11 cellular contexts compared by ENCODE assay signal in genomic region chr17:39701012-39701783, GRCh38. TPM values are rescaled to one million over a fixed set of nuclear protein-coding genes. Genes with fewer than 3 reads are reported as not detected.
DNase-seq lines count a peak whose midpoint lies in the region; ATAC-seq and TF ChIP-seq lines count a peak whose summit lies in the region.
"Had no signal": no experiment of that assay in that cellular context is flagged by ENCODE, and none has a peak within 500 bp of the region (broad histone marks: within the 10 kb centered on the region; RNA-seq: fewer than 3 reads in every experiment).

No MANE protein-coding gene starts in this region.

- peaks cover 7% of the 10 kb centered on the region for H3K27me3 Mint-ChIP-seq in GM23338 (ENCODE audit: insufficient read depth, low read depth, poor library complexity)
- H3K27me3 Mint-ChIP-seq in activated CD8-positive, alpha-beta memory T cell treated with anti-CD3 and anti-CD28 coated beads, Interleukin-2, amount 10 ng/mL, durations not matched to agents 7 days and 5 days: peaks cover 45% of the 10 kb centered on the region

- H3K9me3 ChIP-seq in sigmoid colon: no peaks in the 10 kb centered on the region

- in situ Hi-C loops in astrocyte of the spinal cord (cut with HindIII; ENCODE audit: low sequenced_read_pairs) (no loop called here), GM13977 (cut with MboI; ENCODE audit: low pct_unique_long_range_greater_than_20kb, low sequenced_read_pairs, unreplicated experiment) (no loop called here)

- CTCF ChIA-PET in activated CD8-positive, alpha-beta memory T cell treated with anti-CD3 and anti-CD28 coated beads, Interleukin-2, amount 10 ng/mL, durations not matched to agents 7 days and 5 days (lab: Charles Lee): no interaction called here

- H3K27ac ChIP-seq in GM23338 (ENCODE audit: low read depth) (0 out of 2 replicates have a peak overlapping the region, but pooled peaks have one; percentile 56), sigmoid colon (peak overlapping the region; percentile 82 to 86 (median 84))

- peak in 1 of 2 donors; percentile 77 for TF ChIP-seq POLR2A in sigmoid colon (IDR thresholded peaks at IDR 0.05)

- no peak for ATAC-seq in GM23338
- ATAC-seq in activated CD8-positive, alpha-beta memory T cell treated with anti-CD3 and anti-CD28 coated beads, Interleukin-2, amount 10 ng/mL, durations not matched to agents 7 days and 5 days: no peak

- H3K9me3 Mint-ChIP-seq in GM23338: no peaks in the 10 kb centered on the region
- no peaks in the 10 kb centered on the region for H3K9me3 Mint-ChIP-seq in activated CD8-positive, alpha-beta memory T cell treated with anti-CD3 and anti-CD28 coated beads, Interleukin-2, amount 10 ng/mL, durations not matched to agents 7 days and 5 days (ENCODE audit: low read depth)
- H3K9me3 Mint-ChIP-seq: activated T-cell treated with anti-CD3 and anti-CD28 coated beads, Interleukin-2, amount 50 U/mL, for 24 hours had no signal

- WGBS in sigmoid colon, 2 donors: 6 to 39% methylated on average over 10 of the region's 10 CpGs

- H3K4me3 ChIP-seq in GM23338 (peak overlapping the region; percentile 97), astrocyte of the spinal cord (ENCODE audit: low read depth, low read length) (peak overlapping the region; percentile 70), sigmoid colon (peak overlapping the region; percentile 59 to 93 (median 84))

- no peak overlapping the region for H2AFZ ChIP-seq in GM23338

- peaks cover 87% of the 10 kb centered on the region for H3K79me2 ChIP-seq in GM23338 (replicated peaks; ENCODE audit: insufficient read depth)

- H4K20me1 ChIP-seq in GM23338 (replicated peaks; ENCODE audit: insufficient read depth): peaks cover 26% of the 10 kb centered on the region

- peaks cover 71% of the 10 kb centered on the region for H3K4me1 Mint-ChIP-seq in GM23338
- H3K4me1 Mint-ChIP-seq in activated CD8-positive, alpha-beta memory T cell treated with anti-CD3 and anti-CD28 coated beads, Interleukin-2, amount 10 ng/mL, durations not matched to agents 7 days and 5 days: peaks cover 10% of the 10 kb centered on the region

- H3K9me2 ChIP-seq in GM23338 (ENCODE audit: insufficient read depth): no peaks in the 10 kb centered on the region

- H3F3A ChIP-seq in GM23338 (replicated peaks; ENCODE audit: low read depth): peaks cover 3% of the 10 kb centered on the region; the same call in 1 of the 2 replicates

- peak overlapping the region; percentile 61 for H3K27ac Mint-ChIP-seq in GM23338
- no peak overlapping the region for H3K27ac Mint-ChIP-seq in activated CD8-positive, alpha-beta memory T cell treated with anti-CD3 and anti-CD28 coated beads, Interleukin-2, amount 10 ng/mL, durations not matched to agents 7 days and 5 days
- H3K27ac Mint-ChIP-seq: activated T-cell treated with anti-CD3 and anti-CD28 coated beads, Interleukin-2, amount 50 U/mL, for 24 hours had no signal

- intact Hi-C loops in sigmoid colon (cut with DNase I): loop anchor here (2.0 kb wide), 1 partner anchor 28 kb away; no protein-coding TSS in a partner anchor

- peak overlapping the region; percentile 75 for H3K4me2 ChIP-seq in GM23338

- H3K4me1 ChIP-seq in GM23338 (ENCODE audit: insufficient read depth) (peaks cover 73% of the 10 kb centered on the region), sigmoid colon (peaks cover 0 to 41% (median 32%) of the 10 kb centered on the region in 4 donors)

- TF ChIP-seq EP300 in sigmoid colon (IDR thresholded peaks at IDR 0.05): no peak

- H3K36me3 Mint-ChIP-seq in GM23338 (ENCODE audit: low read depth): peaks cover 22% of the 10 kb centered on the region
- H3K36me3 Mint-ChIP-seq in activated CD8-positive, alpha-beta memory T cell treated with anti-CD3 and anti-CD28 coated beads, Interleukin-2, amount 10 ng/mL, durations not matched to agents 7 days and 5 days: no peaks in the 10 kb centered on the region

- no peaks in the 10 kb centered on the region for H3K36me3 ChIP-seq in GM23338 (ENCODE audit: insufficient read depth)
- no peaks in the 10 kb centered on the region for H3K36me3 ChIP-seq in sigmoid colon

- peak overlapping the region; percentile 97 for H3K4me3 Mint-ChIP-seq in GM23338
- H3K4me3 Mint-ChIP-seq in activated CD8-positive, alpha-beta memory T cell treated with anti-CD3 and anti-CD28 coated beads, Interleukin-2, amount 10 ng/mL, durations not matched to agents 7 days and 5 days: no peak overlapping the region
- H3K4me3 Mint-ChIP-seq: activated T-cell treated with anti-CD3 and anti-CD28 coated beads, Interleukin-2, amount 50 U/mL, for 24 hours had no signal

- H3K27me3 ChIP-seq in GM23338 (ENCODE audit: insufficient read depth) (no peaks in the 10 kb centered on the region), sigmoid colon (no peaks in the 10 kb centered on the region)

- peak; percentile 56 for DNase-seq in GM23338 (ENCODE audit: low spot score)
- DNase-seq in astrocyte of the spinal cord (ENCODE audit: low read depth, low spot score): no peak
- peak; percentile 50 for DNase-seq in iPS-NIHi11 (ENCODE audit: low spot score)
- DNase-seq in sigmoid colon: no peak
- no peak for DNase-seq in NCI-H774 (lab: John Stamatoyannopoulos, UW)
- no peak for DNase-seq in GM13977 (ENCODE audit: low spot score)
- DNase-seq in NCI-H1694 (lab: John Stamatoyannopoulos, UW): no peak
- no peak for DNase-seq in activated CD8-positive, alpha-beta memory T cell treated with anti-CD3 and anti-CD28 coated beads, Interleukin-2, amount 10 ng/mL, durations not matched to agents 7 days and 5 days
- DNase-seq: activated T-cell treated with anti-CD3 and anti-CD28 coated beads, Interleukin-2, amount 50 U/mL, for 24 hours; Kasumi-1; RPMI8226 had no signal

- TF ChIP-seq CTCF in GM23338 (conservative IDR thresholded peaks at IDR 0.05; ENCODE audit: low read depth in 2 of 2): no peak
- no peak for TF ChIP-seq CTCF in astrocyte of the spinal cord (IDR thresholded peaks at IDR 0.05; ENCODE audit: low read depth, low read length)
- TF ChIP-seq CTCF in sigmoid colon (IDR thresholded peaks at IDR 0.05): no peak
- no peak for TF ChIP-seq CTCF in GM13977 (IDR thresholded peaks at IDR 0.05; ENCODE audit: extremely low read depth, insufficient read depth, missing control alignments)

TF ChIP-seq in GM23338, 12 proteins besides CTCF, POLR2A, EP300 and RAD21 (continues in another document):
- no peak for TF ChIP-seq EZH2 (IDR thresholded peaks at IDR 0.05; ENCODE audit: low read depth, unreplicated experiment)
- TF ChIP-seq POLR2AphosphoS5 (IDR thresholded peaks at IDR 0.05; ENCODE audit: low read depth): no peak
- TF ChIP-seq ZNF331 (CRISPR knock-in tag; IDR thresholded peaks at IDR 0.05; ENCODE audit: low read depth): no peak
- TF ChIP-seq STAT1 (IDR thresholded peaks at IDR 0.05; ENCODE audit: unreplicated experiment): no peak
- TF ChIP-seq ETS1 (IDR thresholded peaks at IDR 0.05): no peak
- TF ChIP-seq EZH2phosphoT487 (IDR thresholded peaks at IDR 0.05; ENCODE audit: unreplicated experiment): no peak
- no peak for TF ChIP-seq CREB1 (CRISPR knock-in tag; IDR thresholded peaks at IDR 0.05; ENCODE audit: low read depth)

RNA-seq across cellular contexts. Expression of gene ERBB2, which starts 1.3 kb away (rescaled TPM):
- total RNA-seq in GM23338 (2014; rRNA removed; shearing (Covaris generic)): 193 and 196 TPM in 2 replicates
- polyA plus RNA-seq in GM23338 (2016; fragmentation: Nextera tagmentation; extraction: Ambion mirVana) (44.9 and 46.2 TPM in 2 replicates), sigmoid colon (10 to 100 TPM; 11.8 to 58.9 (median 21.0) TPM)
- 10 to 100 TPM; 16.9 to 26.3 (median 22.5) TPM for total RNA-seq in sigmoid colon
- total RNA-seq in activated CD8-positive, alpha-beta memory T cell treated with anti-CD3 and anti-CD28 coated beads, Interleukin-2, amount 10 ng/mL, durations not matched to agents 7 days and 5 days: 1 to 10 TPM; 3.5 to 4.7 TPM

RNA-seq across cellular contexts. Expression of gene PGAP3, which starts 13.3 kb away (rescaled TPM):
- 10.7 and 12.8 TPM in 2 replicates for total RNA-seq in GM23338 (2014; rRNA removed; shearing (Covaris generic))
- polyA plus RNA-seq in GM23338 (2016; fragmentation: Nextera tagmentation; extraction: Ambion mirVana): 7.0 and 8.2 TPM in 2 replicates
- total RNA-seq in sigmoid colon: 10 to 100 TPM in 1 of 4 donors, 1 to 10 TPM in 3; 6.9 to 12.1 (median 8.2) TPM
- polyA plus RNA-seq in sigmoid colon: 10 to 100 TPM in 1 of 3 donors, 1 to 10 TPM in 2; 7.2 to 29.6 (median 8.4) TPM
- 10 to 100 TPM; 10.5 to 13.8 TPM for total RNA-seq in activated CD8-positive, alpha-beta memory T cell treated with anti-CD3 and anti-CD28 coated beads, Interleukin-2, amount 10 ng/mL, durations not matched to agents 7 days and 5 days

RNA-seq across cellular contexts. Expression of gene MIEN1, which starts 29.1 kb away (rescaled TPM):
- 24.3 and 37.1 TPM in 2 replicates for total RNA-seq in GM23338 (2014; rRNA removed; shearing (Covaris generic))
- polyA plus RNA-seq in GM23338 (2016; fragmentation: Nextera tagmentation; extraction: Ambion mirVana) (91.8 and 106 TPM in 2 replicates), sigmoid colon (100 to 1,000 TPM in 2 of 3 donors, 10 to 100 TPM in 1; 86.3 to 226 (median 195) TPM)
- 10 to 100 TPM; 52.4 to 65.5 (median 54.8) TPM for total RNA-seq in sigmoid colon
- total RNA-seq in activated CD8-positive, alpha-beta memory T cell treated with anti-CD3 and anti-CD28 coated beads, Interleukin-2, amount 10 ng/mL, durations not matched to agents 7 days and 5 days: 10 to 100 TPM; 45.9 to 46.8 TPM

RNA-seq across cellular contexts. Expression of gene PNMT, which starts 32.9 kb away (rescaled TPM):
- total RNA-seq in GM23338 (2014; rRNA removed; shearing (Covaris generic)): 1.9 and 2.3 TPM in 2 replicates
- polyA plus RNA-seq in GM23338 (2016; fragmentation: Nextera tagmentation; extraction: Ambion mirVana) (2.5 and 4.4 TPM in 2 replicates), sigmoid colon (1 to 10 TPM; 1.2 to 2.4 (median 1.8) TPM)
- total RNA-seq in sigmoid colon: 1 to 10 TPM; 2.8 to 5.4 (median 5.1) TPM
- not detected for total RNA-seq in activated CD8-positive, alpha-beta memory T cell treated with anti-CD3 and anti-CD28 coated beads, Interleukin-2, amount 10 ng/mL, durations not matched to agents 7 days and 5 days

RNA-seq across cellular contexts. Expression of gene TCAP, which starts 36.0 kb away (rescaled TPM):
- total RNA-seq in GM23338 (2014; rRNA removed; shearing (Covaris generic)): 0.74 and 2.1 TPM in 2 replicates
- polyA plus RNA-seq in GM23338 (2016; fragmentation: Nextera tagmentation; extraction: Ambion mirVana) (0.61 and 0.80 TPM in 2 replicates), sigmoid colon (1 to 10 TPM; 1.4 to 3.5 (median 3.0) TPM)
- total RNA-seq in sigmoid colon: under 1 TPM in 3 of 4 donors, not detected in 1; 0.49 to 0.71 (median 0.68) TPM
- total RNA-seq in activated CD8-positive, alpha-beta memory T cell treated with anti-CD3 and anti-CD28 coated beads, Interleukin-2, amount 10 ng/mL, durations not matched to agents 7 days and 5 days: 1 to 10 TPM; 1.1 to 1.3 TPM

Comparison
In these comparisons a context has a peak if more than half of its experiments do, and no peak if none do; other contexts are left out.
1. DNase-seq: peak in GM23338 (single experiment) and iPS-NIHi11 (single experiment); none in astrocyte of the spinal cord (single experiment), sigmoid colon (single experiment), NCI-H774 (single experiment), GM13977 (single experiment), NCI-H1694 (single experiment) and activated CD8-positive, alpha-beta memory T cell treated with anti-CD3 and anti-CD28 coated beads, Interleukin-2, amount 10 ng/mL, durations not matched to agents 7 days and 5 days (single experiment).
2. Peak in every context shown above with its lines, with median percentiles within 50 percentile points of each other: H3K4me3 ChIP-seq.